In genomic region chr2:88737385-88737784, GRCh38 we compare ENCODE assay signal across 12 cellular contexts. TPM values are rescaled to one million over a fixed set of nuclear protein-coding genes. Genes with fewer than 3 reads are reported as not detected.
DNase-seq lines count a peak whose midpoint lies in the region; ATAC-seq, FAIRE-seq and TF ChIP-seq lines count a peak whose summit lies in the region.
"Had no signal": no experiment of that assay in that cellular context is flagged by ENCODE, and none has a peak within 500 bp of the region (broad histone marks: within the 10 kb centered on the region; RNA-seq: fewer than 3 reads in every experiment).

No MANE protein-coding gene starts in this region.

- in situ Hi-C loops in HepG2 (cut with HindIII; ENCODE audit: extremely low pct_ligation_motif_present, low pct_unique_long_range_greater_than_20kb) (no loop called here), GM12878 (cut with MboI) (loop anchor here (25.0 kb wide), 1 partner anchor 425 kb away; no protein-coding TSS in a partner anchor)

- TF ChIP-seq POLR2A in HepG2 (IDR thresholded peaks at IDR 0.05; ENCODE audit: insufficient read depth in 1 of 2, low read depth in 2 of 2, low read length in 2 of 2) (no peak), GM12878 (IDR thresholded peaks at IDR 0.05; ENCODE audit: low read depth, low read length) (no peak), uterus (IDR thresholded peaks at IDR 0.05) (no peak), breast epithelium (IDR thresholded peaks at IDR 0.05) (no peak)

- H3K27me3 ChIP-seq in liver (ENCODE audit: control insufficient read depth in 4 of 4, insufficient read depth in 4 of 4, low read length in 3 of 4) (no peaks in the 10 kb centered on the region), HepG2 (ENCODE audit: control insufficient read depth in 1 of 2, insufficient read depth in 2 of 2, low read length in 2 of 2) (no peaks in the 10 kb centered on the region), GM12878 (replicated peaks in 1 of 2; ENCODE audit: control insufficient read depth in 2 of 2, insufficient read depth in 2 of 2, low read length in 1 of 2) (no peaks in the 10 kb centered on the region), uterus (no peaks in the 10 kb centered on the region), breast epithelium (no peaks in the 10 kb centered on the region)

- H3K4me1 ChIP-seq in liver (ENCODE audit: control insufficient read depth in 4 of 4, insufficient read depth in 4 of 4, low read length in 3 of 4): peaks cover 0 to 2% (median 0%) of the 10 kb centered on the region in 4 donors
- peaks cover 9% of the 10 kb centered on the region for H3K4me1 ChIP-seq in HepG2 (ENCODE audit: insufficient read depth, low read length)
- H3K4me1 ChIP-seq in GM12878 (ENCODE audit: control insufficient read depth, insufficient read depth, low read length): no peaks in the 10 kb centered on the region
- H3K4me1 ChIP-seq in uterus: no peaks in the 10 kb centered on the region
- H3K4me1 ChIP-seq in breast epithelium: no peaks in the 10 kb centered on the region

- no peaks in the 10 kb centered on the region for H3K79me2 ChIP-seq in HepG2 (ENCODE audit: insufficient read depth, low read length)
- H3K79me2 ChIP-seq in GM12878 (ENCODE audit: control insufficient read depth, insufficient read depth, low read length): no peaks in the 10 kb centered on the region

- DNase-seq in HepG2 (ENCODE audit: low spot score) (no peak), GM12878 (ENCODE audit: low read depth, low spot score) (no peak), left kidney (ENCODE audit: low read depth, low spot score) (peak; percentile 9), uterus (no peak), omental fat pad (ENCODE audit: low spot score) (no peak), breast epithelium (ENCODE audit: low spot score in 2 of 2) (no peak), islet precursor cell (no peak)
- DNase-seq: NCI-H2081 treated with DMSO at 0.1 percent for 48 hours; stimulated activated CD4-positive, alpha-beta T cell treated with anti-CD3 and anti-CD28 coated beads, Interleukin-15, amount 100 ng/mL, for 24 hours had no signal

- 73% methylated on average over 4 of the region's 4 CpGs for WGBS in liver
- WGBS in HepG2 (ENCODE audit: low lambda C conversion rate): 95% methylated on average over 4 of the region's 4 CpGs
- 69% methylated on average over 4 of the region's 4 CpGs for WGBS in GM12878 (ENCODE audit: insufficient coverage, insufficient replicate concordance, low lambda C conversion rate, missing lambda C conversion rate)

- H3K4me2 ChIP-seq in HepG2 (ENCODE audit: low read depth, low read length): no peak overlapping the region
- H3K4me2 ChIP-seq in GM12878 (ENCODE audit: control insufficient read depth, insufficient read depth): no peak overlapping the region

- H4K20me1 ChIP-seq in HepG2 (ENCODE audit: insufficient read depth, low read length): no peaks in the 10 kb centered on the region
- H4K20me1 ChIP-seq in GM12878 (ENCODE audit: control insufficient read depth, insufficient read depth): no peaks in the 10 kb centered on the region

- TF ChIP-seq EP300 in HepG2 (IDR thresholded peaks at IDR 0.05; ENCODE audit: low read depth in 2 of 2, low read length in 2 of 2): no peak
- no peak for TF ChIP-seq EP300 in HepG2 (CRISPR knock-in tag; IDR thresholded peaks at IDR 0.05; ENCODE audit: borderline replicate concordance)
- no peak for TF ChIP-seq EP300 in GM12878 (IDR thresholded peaks at IDR 0.05; ENCODE audit: borderline replicate concordance in 1 of 2, control insufficient read depth in 1 of 2, low read depth in 2 of 2, low read length in 2 of 2)

- no peak overlapping the region for H3K4me3 ChIP-seq in liver (ENCODE audit: low read depth in 1 of 3, low read length in 3 of 3)
- H3K4me3 ChIP-seq in HepG2 (replicated peaks in 1 of 3; ENCODE audit: insufficient read depth in 1 of 3, low read depth in 2 of 3, low read length in 3 of 3): no peak overlapping the region
- H3K4me3 ChIP-seq in GM12878: no peak overlapping the region
- H3K4me3 ChIP-seq in uterus: no peak overlapping the region
- H3K4me3 ChIP-seq in breast epithelium: no peak overlapping the region

- intact Hi-C loops in HepG2 (cut with micrococcal nuclease; ENCODE audit: unreplicated experiment) (no loop called here), GM12878 (cut with micrococcal nuclease; ENCODE audit: unreplicated experiment) (no loop called here), uterus (cut with DNase I; ENCODE audit: low total_unique reads) (no loop called here), breast epithelium (cut with DNase I; ENCODE audit: low total_unique reads) (no loop called here)

- H3K27ac ChIP-seq in liver (ENCODE audit: low read depth in 1 of 2, low read length in 2 of 2): no peak overlapping the region
- no peak overlapping the region for H3K27ac ChIP-seq in HepG2 (ENCODE audit: extremely low read length, insufficient read depth, low read length)
- no peak overlapping the region for H3K27ac ChIP-seq in GM12878 (ENCODE audit: control insufficient read depth, insufficient read depth)
- H3K27ac ChIP-seq in uterus: peak overlapping the region; percentile 28 to 33
- H3K27ac ChIP-seq in breast epithelium: peak overlapping the region in 1 of 2 donors; percentile 1
- H3K27ac ChIP-seq: VCaP had no signal

- H3K9me3 ChIP-seq in liver (ENCODE audit: control insufficient read depth in 4 of 4, low read length in 3 of 4) (no peaks in the 10 kb centered on the region), HepG2 (ENCODE audit: low read length) (no peaks in the 10 kb centered on the region), GM12878 (replicated peaks; ENCODE audit: control insufficient read depth, insufficient read depth, low read length) (no peaks in the 10 kb centered on the region), uterus (no peaks in the 10 kb centered on the region), breast epithelium (no peaks in the 10 kb centered on the region)

- H2AFZ ChIP-seq in HepG2 (ENCODE audit: low read length) (no peak overlapping the region), GM12878 (ENCODE audit: control insufficient read depth, low read depth, low read length) (no peak overlapping the region)

- H3K36me3 ChIP-seq in liver (ENCODE audit: control insufficient read depth in 4 of 4, insufficient read depth in 3 of 4, low read depth in 1 of 4, low read length in 3 of 4): peaks cover 2 to 15% (median 9%) of the 10 kb centered on the region in 4 donors
- H3K36me3 ChIP-seq in HepG2 (replicated peaks in 1 of 2; ENCODE audit: control insufficient read depth in 1 of 2, insufficient read depth in 2 of 2, low read length in 2 of 2): peaks cover 19 to 63% of the 10 kb centered on the region in 2 experiments
- peaks cover 8 to 22% of the 10 kb centered on the region in 2 experiments for H3K36me3 ChIP-seq in GM12878 (ENCODE audit: control insufficient read depth in 2 of 2, insufficient read depth in 2 of 2, low read length in 1 of 2)
- no peaks in the 10 kb centered on the region for H3K36me3 ChIP-seq in uterus
- no peaks in the 10 kb centered on the region for H3K36me3 ChIP-seq in breast epithelium

- RAD21 ChIA-PET in GM12878 (lab: Charles Lee; ENCODE audit: unreplicated experiment): interaction anchor here (0.7 kb wide), 1 partner anchor 16 kb away, joined by 3 read pairs; no protein-coding TSS in a partner anchor

- POLR2A ChIA-PET in HepG2 (lab: Yijun Ruan, JAX): no interaction called here
- POLR2A ChIA-PET in GM12878 (lab: Charles Lee): no interaction called here

- CTCF ChIA-PET in HepG2 (lab: Yijun Ruan, JAX; ENCODE audit: low intra/inter-chr PET ratio, low total read pairs): no interaction called here
- CTCF ChIA-PET in GM12878 (lab: Yijun Ruan, JAX): interaction anchor here (0.7 to 2.4 kb wide), 4 partner anchors 11 to 170 kb away, joined by 3 to 7 read pairs (median 4); no protein-coding TSS in a partner anchor

- H3K9ac ChIP-seq in liver (ENCODE audit: low read depth in 1 of 2, low read length in 2 of 2) (no peak overlapping the region), HepG2 (ENCODE audit: insufficient read depth, low read depth, low read length) (no peak overlapping the region), GM12878 (ENCODE audit: control insufficient read depth, insufficient read depth, low read length) (no peak overlapping the region)

- SMC1A ChIA-PET in GM12878 (lab: Charles Lee; ENCODE audit: uncharacterized antibody, unreplicated experiment): no interaction called here

- FAIRE-seq in HepG2 (lab: Jason Lieb, UNC): no peak
- FAIRE-seq in GM12878 (lab: Jason Lieb, UNC): no peak
- FAIRE-seq: G401.6 had no signal

- BruUV-seq in HepG2 (replicated peaks; lab: Mats Ljungman, UMichigan) (no TSS peak), GM12878 (replicated peaks; lab: Mats Ljungman, UMichigan) (no TSS peak)

- TF ChIP-seq RAD21 in liver (IDR thresholded peaks at IDR 0.05) (no peak), HepG2 (CRISPR knock-in tag; IDR thresholded peaks at IDR 0.05) (no peak), GM12878 (IDR thresholded peaks at IDR 0.05; ENCODE audit: insufficient read depth, low read depth, low read length) (no peak)

- no peak for TF ChIP-seq CTCF in liver (IDR thresholded peaks at IDR 0.05; ENCODE audit: low read depth, low read length, missing input control)
- no peak for TF ChIP-seq CTCF in HepG2 (CRISPR knock-in tag; IDR thresholded peaks at IDR 0.05)
- TF ChIP-seq CTCF in GM12878 (IDR thresholded peaks at IDR 0.05 in 2 of 3, conservative IDR thresholded peaks at IDR 0.05 in 1 of 3; ENCODE audit: control insufficient read depth in 2 of 3, extremely low read depth in 1 of 3, insufficient read depth in 1 of 3, low read depth in 3 of 3, low read length in 3 of 3): no peak
- no peak for TF ChIP-seq CTCF in uterus (IDR thresholded peaks at IDR 0.05)
- no peak for TF ChIP-seq CTCF in omental fat pad (IDR thresholded peaks at IDR 0.05)
- TF ChIP-seq CTCF in breast epithelium (IDR thresholded peaks at IDR 0.05): no peak

- no peak for ATAC-seq in HepG2
- ATAC-seq in GM12878: no peak; the same call in 1 of the 3 replicates
- ATAC-seq in omental fat pad (ENCODE audit: low FRiP score): no peak

RNA-seq across cellular contexts. Expression of gene RPIA, which starts 45.9 kb away (rescaled TPM):
- total RNA-seq in liver: 10 to 100 TPM in 1 of 2 donors, 1 to 10 TPM in 1; 2.7 to 29.4 TPM
- polyA plus RNA-seq in liver: 1 to 10 TPM in 1 of 2 donors, under 1 TPM in 1; 0.88 to 3.5 TPM
- total RNA-seq in HepG2 (2016; rRNA removed; fragmentation: Illumina TruSeq; extraction: Trizol): 23.9 and 31.6 TPM in 2 replicates
- total RNA-seq in HepG2 (2016; cell fraction: cytosol; rRNA removed; fragmentation: Illumina TruSeq; extraction: Trizol; ENCODE audit: low read depth): 12.9 and 13.3 TPM in 2 replicates
- total RNA-seq in HepG2 (2016; cell fraction: insoluble cytoplasmic fraction; rRNA removed; fragmentation: Illumina TruSeq; extraction: Trizol): 23.0 and 31.5 TPM in 2 replicates
- total RNA-seq in HepG2 (2016; cell fraction: membrane; rRNA removed; fragmentation: Illumina TruSeq; extraction: Trizol): 25.6 and 26.4 TPM in 2 replicates
- 14.1 and 18.1 TPM in 2 replicates for total RNA-seq in HepG2 (2016; cell fraction: nucleus; rRNA removed; fragmentation: Illumina TruSeq; extraction: Trizol)
- polyA plus RNA-seq in HepG2 (2011; rRNA removed): 13.3 and 13.7 TPM in 2 replicates
- polyA plus RNA-seq in HepG2 (2011; cell fraction: cytosol; rRNA removed): 12.9 and 13.4 TPM in 2 replicates
- polyA plus RNA-seq in HepG2 (2011; cell fraction: nucleus; rRNA removed): 6.1 and 9.3 TPM in 2 replicates
- 21.5 and 22.6 TPM in 2 replicates for polyA plus RNA-seq in HepG2 (2012)
- 23.8 and 26.4 TPM in 2 replicates for polyA plus RNA-seq in HepG2 (2016; cell fraction: cytosol; fragmentation: Illumina TruSeq; extraction: Trizol; ENCODE audit: low read depth)
- 50.9 and 54.3 TPM in 2 replicates for polyA plus RNA-seq in HepG2 (2016; cell fraction: insoluble cytoplasmic fraction; fragmentation: Illumina TruSeq; extraction: Trizol; ENCODE audit: low read depth)
- polyA plus RNA-seq in HepG2 (2016; cell fraction: membrane; fragmentation: Illumina TruSeq; extraction: Trizol; ENCODE audit: low read depth): 31.6 and 32.5 TPM in 2 replicates
- 37.5 and 37.9 TPM in 2 replicates for polyA plus RNA-seq in HepG2 (2016; cell fraction: nucleus; fragmentation: Illumina TruSeq; extraction: Trizol; ENCODE audit: insufficient read depth, low read depth)
- polyA minus RNA-seq in HepG2 (2011; rRNA and poly(A)+ RNA removed; ENCODE audit: low replicate concordance): 8.2 and 8.9 TPM in 2 replicates
- polyA minus RNA-seq in HepG2 (2011; cell fraction: cytosol; rRNA and poly(A)+ RNA removed): 7.5 and 8.7 TPM in 2 replicates
- polyA minus RNA-seq in HepG2 (2011; cell fraction: nucleus; rRNA and poly(A)+ RNA removed): 10.8 and 12.0 TPM in 2 replicates
- 7.2 and 9.6 TPM in 2 replicates for total RNA-seq in GM12878 (2013; cell fraction: nucleolus; rRNA removed)
- 7.1 and 8.2 TPM in 2 replicates for total RNA-seq in GM12878 (2014; rRNA removed)
- total RNA-seq in GM12878 (2014; rRNA removed; fragmentation: Illumina TruSeq; extraction: Trizol): 21.6 and 22.0 TPM in 2 replicates
- 42.0 and 44.2 TPM in 2 replicates for total RNA-seq in GM12878 (2021)
- 12.9 TPM for polyA plus RNA-seq in GM12878 (2011; ENCODE audit: low read depth)
- 41.6 and 41.9 TPM in 2 replicates for polyA plus RNA-seq in GM12878 (2011; rRNA removed)
- polyA plus RNA-seq in GM12878 (2011; cell fraction: cytosol; rRNA removed): 27.3 and 31.3 TPM in 2 replicates
- polyA plus RNA-seq in GM12878 (2011; cell fraction: nucleus; rRNA removed): 18.1 and 19.0 TPM in 2 replicates
- polyA plus RNA-seq in GM12878 (2012): 21.6 and 25.1 TPM in 2 replicates
- 41.7 and 51.0 TPM in 2 replicates for polyA plus RNA-seq in GM12878 (2014; fragmentation: Illumina TruSeq; extraction: Trizol)
- 10 to 100 TPM in 1 of 2 experiments, 1 to 10 TPM in 1; 9.4 to 17.7 TPM for polyA plus RNA-seq in GM12878 (2014; fragmentation: Nextera tagmentation; extraction: Ambion mirVana)
- polyA plus RNA-seq in GM12878 (2014; rRNA removed): 39.8 and 43.6 TPM in 2 replicates
- 10 to 100 TPM; 56.1 to 58.1 TPM for polyA plus RNA-seq in GM12878 (2016; fragmentation: Nextera tagmentation; extraction: Ambion mirVana)
- 27.9 and 28.3 TPM in 2 replicates for polyA minus RNA-seq in GM12878 (2011; rRNA and poly(A)+ RNA removed)
- 9.5 and 10.7 TPM in 2 replicates for polyA minus RNA-seq in GM12878 (2011; cell fraction: cytosol; rRNA and poly(A)+ RNA removed)
- polyA minus RNA-seq in GM12878 (2011; cell fraction: nucleus; rRNA and poly(A)+ RNA removed): 6.6 and 10.1 TPM in 2 replicates
- total RNA-seq in uterus: 10 to 100 TPM in 2 of 4 donors, 1 to 10 TPM in 1, under 1 TPM in 1; 0.29 to 19.4 (median 8.8) TPM
- total RNA-seq in omental fat pad: 10 to 100 TPM in 2 of 4 donors, 1 to 10 TPM in 2; 7.9 to 20.5 (median 10.9) TPM
- total RNA-seq in breast epithelium: 10 to 100 TPM in 2 of 3 donors, 1 to 10 TPM in 1; 9.9 to 15.4 (median 10.4) TPM

Comparison
In these comparisons a context has a peak if more than half of its experiments do, and no peak if none do; other contexts are left out.
1. H3K27ac ChIP-seq: peak in uterus (2 of 2); none in liver (0 of 2), HepG2 (single experiment) and GM12878 (single experiment).